1 cellular context compared by ENCODE assay signal in genomic region chr10:92696606-92697383, GRCh38.
TF ChIP-seq lines count a peak whose summit lies in the region.

No MANE protein-coding gene starts in this region.

TF ChIP-seq in GM23338, 12 proteins besides CTCF, POLR2A, EP300 and RAD21 (continued from another document):
- no peak for TF ChIP-seq ZNF462 (CRISPR knock-in tag; IDR thresholded peaks at IDR 0.05)
- no peak for TF ChIP-seq STAT1 (IDR thresholded peaks at IDR 0.05; ENCODE audit: unreplicated experiment)
- TF ChIP-seq REST (IDR thresholded peaks at IDR 0.05; ENCODE audit: unreplicated experiment), result no peak
- TF ChIP-seq CREB1 (CRISPR knock-in tag; IDR thresholded peaks at IDR 0.05; ENCODE audit: low read depth), result no peak
- no peak for TF ChIP-seq NANOG (IDR thresholded peaks at IDR 0.05; ENCODE audit: borderline replicate concordance)
TF ChIP-seq in GM23338: peak in this region for 0.
